In genomic region chr5:91090995-91091394, GRCh38 we compare ENCODE assay signal across 18 cellular contexts.
DNase-seq lines count a peak whose midpoint lies in the region; ATAC-seq and TF ChIP-seq lines count a peak whose summit lies in the region.
"Had no signal": no experiment of that assay in that cellular context is flagged by ENCODE, and none has a peak within 500 bp of the region (broad histone marks: within the 10 kb centered on the region; RNA-seq: fewer than 3 reads in every experiment).

No MANE protein-coding gene starts in this region.

- H3K79me1 ChIP-seq in H9 (ENCODE audit: insufficient read depth, low read depth, low read length, poor library complexity, severe bottlenecking) = no peaks in the 10 kb centered on the region
- H3K79me1 ChIP-seq in mesendoderm (ENCODE audit: low read length) = no peaks in the 10 kb centered on the region

- no peaks in the 10 kb centered on the region for H3K9me3 Mint-ChIP-seq in H9
- no peaks in the 10 kb centered on the region for H3K9me3 Mint-ChIP-seq in endodermal cell
- H3K9me3 Mint-ChIP-seq: CD4-positive, alpha-beta memory T cell; IgD-negative memory B cell had no signal

- DNase-seq in H9 = no peak
- no peak for DNase-seq in PC-9
- no peak for DNase-seq in endodermal cell
- DNase-seq in mesendoderm = peak; percentile 25
- no peak for DNase-seq in stimulated activated naive CD8-positive, alpha-beta T cell treated with anti-CD3 and anti-CD28 coated beads, Interleukin-15, Interleukin-2, amounts not matched to agents 100 U/mL and 50 U/mL, for 24 hours
- DNase-seq in COLO668 (lab: John Stamatoyannopoulos, UW; ENCODE audit: unreplicated experiment) = no peak
- DNase-seq: ACHN; C1 segment of cervical spinal cord; CD4-positive, alpha-beta memory T cell; COR-L47; DMS153; DMS79 treated with DMSO at 0.1 percent for 48 hours; EL had no signal

- H2BK12ac ChIP-seq in H9 (ENCODE audit: insufficient read length, low read depth, low read length) = no peak overlapping the region

- intact Hi-C loops in PC-9 (cut with micrococcal nuclease; ENCODE audit: unreplicated experiment) = no loop called here

- H3K23ac ChIP-seq in H9 (ENCODE audit: insufficient read length, low read depth, low read length) (no peak overlapping the region), mesendoderm (ENCODE audit: low read length) (no peak overlapping the region)

- no peak overlapping the region for H3K9ac ChIP-seq in H9 (ENCODE audit: extremely low read depth, insufficient read length, low read length)
- H3K9ac ChIP-seq in endodermal cell (ENCODE audit: extremely low read depth, low read length, poor library complexity, severe bottlenecking) = no peak overlapping the region
- H3K9ac ChIP-seq in mesendoderm (ENCODE audit: low read length) = no peak overlapping the region

- H3K23me2 ChIP-seq in H9 (ENCODE audit: insufficient read length, low read depth, low read length, poor library complexity, severe bottlenecking) = no peaks in the 10 kb centered on the region

- H4K8ac ChIP-seq in H9 (replicated peaks; ENCODE audit: insufficient read length, low read depth, low read length) = no peak overlapping the region
- H4K8ac ChIP-seq in mesendoderm (ENCODE audit: low read depth, low read length) = no peak overlapping the region

- H2BK20ac ChIP-seq in H9 (ENCODE audit: low read depth, low read length, poor library complexity, severe bottlenecking) = no peak overlapping the region

- POLR2A ChIA-PET in PC-9 (lab: Charles Lee; ENCODE audit: unreplicated experiment) = no interaction called here

- H3K4me3 Mint-ChIP-seq in H9 (no peak overlapping the region), endodermal cell (no peak overlapping the region)
- H3K4me3 Mint-ChIP-seq: B cell; CD4-positive, alpha-beta memory T cell; IgD-negative memory B cell had no signal

- H3K4ac ChIP-seq in H9 (ENCODE audit: low read depth, low read length) = no peak overlapping the region
- no peak overlapping the region for H3K4ac ChIP-seq in mesendoderm (ENCODE audit: low read depth, low read length)

- no peaks in the 10 kb centered on the region for H3F3A ChIP-seq in PC-9 (ENCODE audit: insufficient read depth, low read depth)

- H4K91ac ChIP-seq in H9 (ENCODE audit: insufficient read length, low read depth, low read length) = no peak overlapping the region

- H3K27ac ChIP-seq in H9 (ENCODE audit: insufficient read length, low read depth, low read length) = peak overlapping the region; percentile 32
- H3K27ac ChIP-seq in PC-9 = no peak overlapping the region
- H3K27ac ChIP-seq in endodermal cell (ENCODE audit: low read depth, low read length) = no peak overlapping the region
- H3K27ac ChIP-seq in mesendoderm (ENCODE audit: low read depth, low read length) = no peak overlapping the region

- H3K27ac Mint-ChIP-seq in H9 = peak overlapping the region; percentile 35 to 83 (median 82); a peak in 4 of 7 replicates
- peak overlapping the region; percentile 62 for H3K27ac Mint-ChIP-seq in endodermal cell
- H3K27ac Mint-ChIP-seq: B cell; CD4-positive, alpha-beta memory T cell; IgD-negative memory B cell had no signal

- H3K27me3 ChIP-seq in H9 (ENCODE audit: insufficient read depth, low read length) = no peaks in the 10 kb centered on the region
- no peaks in the 10 kb centered on the region for H3K27me3 ChIP-seq in PC-9 (ENCODE audit: insufficient read depth, low read depth)
- H3K27me3 ChIP-seq in endodermal cell (ENCODE audit: control insufficient read depth, insufficient read depth, low read length, poor library complexity, severe bottlenecking) = no peaks in the 10 kb centered on the region
- H3K27me3 ChIP-seq in mesendoderm (ENCODE audit: insufficient read depth, low read length, poor library complexity) = no peaks in the 10 kb centered on the region

- H3K9me3 ChIP-seq in H9 (ENCODE audit: control insufficient read depth, low read depth, low read length) = no peaks in the 10 kb centered on the region
- no peaks in the 10 kb centered on the region for H3K9me3 ChIP-seq in PC-9 (ENCODE audit: insufficient read depth, low read depth)
- no peaks in the 10 kb centered on the region for H3K9me3 ChIP-seq in endodermal cell (ENCODE audit: control insufficient read depth, low read length)

- H2BK15ac ChIP-seq in H9 (ENCODE audit: low read depth, low read length) = no peak overlapping the region
- H2BK15ac ChIP-seq in mesendoderm (replicated peaks; ENCODE audit: low read depth) = no peak overlapping the region

- no peak overlapping the region for H3K4me2 ChIP-seq in H9 (ENCODE audit: insufficient read depth, insufficient read length, low read length)
- no peak overlapping the region for H3K4me2 ChIP-seq in PC-9
- no peak overlapping the region for H3K4me2 ChIP-seq in mesendoderm (ENCODE audit: low read length)

- no peaks in the 10 kb centered on the region for H3K9me2 ChIP-seq in PC-9 (ENCODE audit: insufficient read depth)

- H2BK120ac ChIP-seq in H9 (ENCODE audit: low read depth, low read length, poor library complexity, severe bottlenecking) = no peak overlapping the region
- no peak overlapping the region for H2BK120ac ChIP-seq in mesendoderm (ENCODE audit: low read depth, low read length)

- H2BK5ac ChIP-seq in H9 (ENCODE audit: insufficient read length, low read length) = no peak overlapping the region
- H2BK5ac ChIP-seq in mesendoderm (ENCODE audit: low read length) = no peak overlapping the region

- CTCF ChIA-PET in PC-9 (lab: Charles Lee) = no interaction called here

- peaks cover 25 to 31% of the 10 kb centered on the region in 2 experiments for H3K4me1 Mint-ChIP-seq in H9
- peaks cover 17% of the 10 kb centered on the region for H3K4me1 Mint-ChIP-seq in endodermal cell
- H3K4me1 Mint-ChIP-seq: B cell; CD4-positive, alpha-beta memory T cell; IgD-negative memory B cell had no signal

- H3K36me3 ChIP-seq in PC-9 (ENCODE audit: low read depth) (no peaks in the 10 kb centered on the region), endodermal cell (ENCODE audit: control insufficient read depth, insufficient read depth, low read length) (no peaks in the 10 kb centered on the region), mesendoderm (ENCODE audit: control insufficient read depth, insufficient read depth, low read length) (no peaks in the 10 kb centered on the region)

- 0 out of 7 replicates have a peak, but pooled peaks cover 0 to 3% (median 0%) of the 10 kb centered on the region in 3 experiments for H3K36me3 Mint-ChIP-seq in H9 (ENCODE audit: insufficient read depth in 1 of 3, low read depth in 3 of 3)
- H3K36me3 Mint-ChIP-seq in endodermal cell (ENCODE audit: low read depth) = peaks cover 6% of the 10 kb centered on the region
- H3K36me3 Mint-ChIP-seq: CD4-positive, alpha-beta memory T cell had no signal

- no TSS peak for BruUV-seq in PC-9 (replicated peaks; lab: Mats Ljungman, UMichigan)

- ATAC-seq in HG03571 (IDR thresholded peaks at IDR 0.05; ENCODE audit: unreplicated experiment) (no peak), HG03378 (IDR thresholded peaks at IDR 0.05; ENCODE audit: unreplicated experiment) (no peak)
- ATAC-seq in stimulated activated naive CD8-positive, alpha-beta T cell treated with anti-CD3 and anti-CD28 coated beads, Interleukin-15, Interleukin-2, amounts not matched to agents 100 U/mL and 50 U/mL, for 24 hours = no peak
- ATAC-seq: HCT116 had no signal

- H3K18ac ChIP-seq in H9 (ENCODE audit: insufficient read length, low read depth, low read length) = no peak overlapping the region
- no peak overlapping the region for H3K18ac ChIP-seq in mesendoderm (ENCODE audit: low read length)

- TF ChIP-seq CTCF in H9 (conservative IDR thresholded peaks at IDR 0.05) (no peak), PC-9 (conservative IDR thresholded peaks at IDR 0.05) (no peak), endodermal cell (conservative IDR thresholded peaks at IDR 0.05) (no peak)

- no peak overlapping the region for H3K4me3 ChIP-seq in PC-9
- no peak overlapping the region for H3K4me3 ChIP-seq in endodermal cell (ENCODE audit: low read length)
- H3K4me3 ChIP-seq in mesendoderm (ENCODE audit: low read length) = no peak overlapping the region

- H3K79me2 ChIP-seq in H9 (ENCODE audit: insufficient read depth, low read length) (no peaks in the 10 kb centered on the region), PC-9 (ENCODE audit: low read depth) (no peaks in the 10 kb centered on the region), mesendoderm (ENCODE audit: control insufficient read depth, insufficient read depth, low read length) (no peaks in the 10 kb centered on the region)

- H2AK5ac ChIP-seq in H9 (ENCODE audit: insufficient read length, low read length) (no peak overlapping the region), mesendoderm (ENCODE audit: low read length) (no peak overlapping the region)

- H4K5ac ChIP-seq in H9 (ENCODE audit: insufficient read length, low read depth, low read length) (no peak overlapping the region), mesendoderm (ENCODE audit: low read length) (no peak overlapping the region)

- H3K4me1 ChIP-seq in H9 (ENCODE audit: insufficient read depth, low read length) (peaks cover 4% of the 10 kb centered on the region; the same call in 1 of the 2 replicates), PC-9 (replicated peaks; ENCODE audit: insufficient read depth) (no peaks in the 10 kb centered on the region), endodermal cell (ENCODE audit: control insufficient read depth, insufficient read depth, low read length) (peaks cover 7% of the 10 kb centered on the region), mesendoderm (ENCODE audit: control insufficient read depth, low read depth, low read length) (no peaks in the 10 kb centered on the region)

- H4K20me1 ChIP-seq in H9 (ENCODE audit: control insufficient read depth, insufficient read depth, insufficient read length) = no peaks in the 10 kb centered on the region
- no peaks in the 10 kb centered on the region for H4K20me1 ChIP-seq in PC-9 (ENCODE audit: insufficient read depth)

- H2AFZ ChIP-seq in H9 (ENCODE audit: low read length) (no peak overlapping the region), PC-9 (peak overlapping the region; percentile 23; the same call in 1 of the 2 replicates)

- no peak overlapping the region for H3K56ac ChIP-seq in H9 (ENCODE audit: insufficient read length, low read depth, low read length)
- no peak overlapping the region for H3K56ac ChIP-seq in mesendoderm (ENCODE audit: low read length)

- H3K27me3 Mint-ChIP-seq in H9 (ENCODE audit: low read depth) (no peaks in the 10 kb centered on the region), endodermal cell (ENCODE audit: insufficient read depth) (no peaks in the 10 kb centered on the region)

- no peak overlapping the region for H3T11ph ChIP-seq in H9 (ENCODE audit: low read length)

- no CpG with 5 or more reads among the region's 1 CpG for WGBS in H9 (ENCODE audit: extremely low coverage, insufficient read length, low lambda C conversion rate)
- 92% methylated on average over 1 of the region's 1 CpG; no CpG with 5 or more reads in 1 of the 2 experiments for WGBS in endodermal cell (ENCODE audit: insufficient coverage in 1 of 2, insufficient read length in 1 of 2), 2 experiments
- WGBS in mesendoderm (ENCODE audit: extremely low coverage, insufficient coverage, low lambda C conversion rate) = no CpG with 5 or more reads among the region's 1 CpG

- H3K14ac ChIP-seq in H9 (ENCODE audit: insufficient read depth, low read length) = no peak overlapping the region
